ENCODE assay signal across 18 cellular contexts in the genomic region with DNA sequence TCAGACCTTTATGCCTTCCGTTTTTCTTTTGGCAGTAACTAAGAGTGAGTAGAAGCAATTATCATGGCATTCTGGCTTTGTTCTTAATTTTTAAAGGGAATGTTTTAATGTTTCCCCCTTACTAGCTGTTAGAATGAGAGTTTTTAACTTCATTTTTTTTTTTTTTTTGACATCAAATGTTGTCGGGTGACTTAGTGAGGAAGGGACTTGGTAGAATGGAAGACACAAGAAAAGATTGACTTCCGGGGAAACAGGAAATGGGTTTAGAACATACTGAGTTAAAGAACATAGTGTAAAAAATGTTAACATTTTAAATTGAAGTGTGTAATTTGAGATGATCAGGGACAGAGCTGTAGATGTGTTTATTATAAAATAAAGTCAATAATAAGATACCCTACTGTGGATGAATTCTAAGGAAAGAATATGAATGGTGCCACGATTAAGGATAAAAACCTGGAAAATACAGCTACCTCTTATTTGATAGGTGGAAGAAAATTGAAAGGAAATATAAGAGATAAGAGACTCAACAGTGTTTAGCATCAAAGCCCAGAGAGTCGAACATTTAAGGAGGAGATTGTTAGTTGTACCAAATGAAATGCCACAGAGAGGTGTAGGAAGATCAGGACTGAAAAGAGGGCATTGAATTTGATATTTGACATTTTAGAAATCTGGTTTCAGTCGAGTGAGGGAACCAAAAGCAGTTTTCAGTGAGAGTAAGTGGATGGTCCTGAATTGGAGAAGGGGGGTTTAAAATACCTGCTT. TPM values are rescaled to one million over a fixed set of nuclear protein-coding genes. Genes with fewer than 3 reads are reported as not detected.
DNase-seq lines count a peak whose midpoint lies in the region; ATAC-seq, FAIRE-seq and TF ChIP-seq lines count a peak whose summit lies in the region.
"Had no signal": no experiment of that assay in that cellular context is flagged by ENCODE, and none has a peak within 500 bp of the region (broad histone marks: within the 10 kb centered on the region; RNA-seq: fewer than 3 reads in every experiment).

No MANE protein-coding gene starts in this region.

- DNase-seq in activated T-cell treated with anti-CD3 and anti-CD28 coated beads, Interleukin-2, amount 50 U/mL, for 4 hours: no peak
- DNase-seq in activated T-cell treated with anti-CD3 and anti-CD28 coated beads, Interleukin-2, amount 50 U/mL, for 48 hours: no peak
- DNase-seq in stimulated activated effector memory CD8-positive, alpha-beta T cell treated with anti-CD3 and anti-CD28 coated beads, Interleukin-12 subunit alpha, Interleukin-12 subunit beta, amount 100 ng/mL, for 72 hours (ENCODE audit: low spot score in 2 of 2): no peak
- DNase-seq in GM19239 (ENCODE audit: insufficient read length, low spot score) (no peak), amygdala (lab: John Stamatoyannopoulos, UW) (no peak)
- DNase-seq: activated CD8-positive, alpha-beta memory T cell treated with anti-CD3 and anti-CD28 coated beads, Interleukin-2, amount 50 U/mL, for 4 hours; aorta; foreskin keratinocyte; NCI-H345; stimulated activated CD4-positive, alpha-beta T cell treated with anti-CD3 and anti-CD28 coated beads, Interleukin-15, amount 100 ng/mL, for 24 hours; stimulated activated naive CD4-positive, alpha-beta T cell treated with Interleukin-2 at 50 U/mL for 16 hours; upper lobe of left lung had no signal

- H3K27me3 ChIP-seq in SU-DHL-6 (ENCODE audit: low read length): no peaks in the 10 kb centered on the region
- H3K27me3 ChIP-seq: foreskin keratinocyte, upper lobe of left lung had no signal

- peak overlapping the region in 2 of 5 experiments; percentile 0 to 31 for H3K27ac Mint-ChIP-seq in brain
- H3K27ac Mint-ChIP-seq in stimulated activated effector memory CD8-positive, alpha-beta T cell treated with anti-CD3 and anti-CD28 coated beads, Interleukin-12 subunit alpha, Interleukin-12 subunit beta, amount 100 ng/mL, for 72 hours: peak overlapping the region; percentile 75
- H3K27ac Mint-ChIP-seq: WTC11 had no signal

- H2AFZ ChIP-seq in SU-DHL-6 (ENCODE audit: low read depth, low read length, severe bottlenecking): no peak overlapping the region

- H3K79me2 ChIP-seq in SU-DHL-6 (ENCODE audit: insufficient read depth, low read length): peaks cover 84% of the 10 kb centered on the region

- no peaks in the 10 kb centered on the region for H3K9me2 ChIP-seq in SU-DHL-6 (replicated peaks; ENCODE audit: insufficient read depth, low read length)

- ATAC-seq in activated T-cell treated with anti-CD3 and anti-CD28 coated beads, Interleukin-2, amount 50 U/mL, for 4 hours: peak in 1 of 2 donors; percentile 56
- ATAC-seq in stimulated activated effector memory CD8-positive, alpha-beta T cell treated with anti-CD3 and anti-CD28 coated beads, Interleukin-12 subunit alpha, Interleukin-12 subunit beta, amount 100 ng/mL, for 72 hours: no peak
- ATAC-seq in HG03095 (IDR thresholded peaks at IDR 0.05; ENCODE audit: unreplicated experiment): no peak
- ATAC-seq: foreskin keratinocyte, WTC11 had no signal

- H3K36me3 ChIP-seq in SU-DHL-6 (ENCODE audit: low read length): peaks cover 16% of the 10 kb centered on the region

- peaks cover 29% of the 10 kb centered on the region for H4K20me1 ChIP-seq in SU-DHL-6 (ENCODE audit: low read depth, low read length)

- H3K9ac ChIP-seq in SU-DHL-6 (ENCODE audit: low read length): no peak overlapping the region

- FAIRE-seq in GM19239 (lab: Jason Lieb, UNC): no peak
- FAIRE-seq: colon, endothelial cell of umbilical vein had no signal

- H3K4me3 Mint-ChIP-seq in activated T-cell treated with anti-CD3 and anti-CD28 coated beads, Interleukin-2, amount 50 U/mL, for 4 hours: peak overlapping the region; percentile 75
- peak overlapping the region in 3 of 5 experiments; percentile 2 to 34 (median 17) for H3K4me3 Mint-ChIP-seq in brain
- peak overlapping the region; percentile 37 for H3K4me3 Mint-ChIP-seq in stimulated activated effector memory CD8-positive, alpha-beta T cell treated with anti-CD3 and anti-CD28 coated beads, Interleukin-12 subunit alpha, Interleukin-12 subunit beta, amount 100 ng/mL, for 72 hours
- H3K4me3 Mint-ChIP-seq: WTC11 had no signal

- no peaks in the 10 kb centered on the region for H3K9me3 ChIP-seq in SU-DHL-6 (ENCODE audit: insufficient read depth, low read length)
- H3K9me3 ChIP-seq: upper lobe of left lung had no signal

- H3K4me2 ChIP-seq in SU-DHL-6 (ENCODE audit: low read depth, low read length, poor library complexity, severe bottlenecking): peak overlapping the region; percentile 10

- peaks cover 73% of the 10 kb centered on the region for H3K4me1 Mint-ChIP-seq in activated T-cell treated with anti-CD3 and anti-CD28 coated beads, Interleukin-2, amount 50 U/mL, for 4 hours (ENCODE audit: low read depth)
- H3K4me1 Mint-ChIP-seq in brain: peaks cover 88% of the 10 kb centered on the region
- peaks cover 34% of the 10 kb centered on the region for H3K4me1 Mint-ChIP-seq in stimulated activated effector memory CD8-positive, alpha-beta T cell treated with anti-CD3 and anti-CD28 coated beads, Interleukin-12 subunit alpha, Interleukin-12 subunit beta, amount 100 ng/mL, for 72 hours

- peaks cover 21% of the 10 kb centered on the region for H3K36me3 Mint-ChIP-seq in activated T-cell treated with anti-CD3 and anti-CD28 coated beads, Interleukin-2, amount 50 U/mL, for 4 hours (ENCODE audit: insufficient read depth)
- peaks cover 66% of the 10 kb centered on the region for H3K36me3 Mint-ChIP-seq in brain
- H3K36me3 Mint-ChIP-seq in stimulated activated effector memory CD8-positive, alpha-beta T cell treated with anti-CD3 and anti-CD28 coated beads, Interleukin-12 subunit alpha, Interleukin-12 subunit beta, amount 100 ng/mL, for 72 hours: peaks cover 21% of the 10 kb centered on the region

- H3F3A ChIP-seq in SU-DHL-6 (ENCODE audit: insufficient read depth): no peaks in the 10 kb centered on the region

- H3K27ac ChIP-seq in SU-DHL-6 (ENCODE audit: low read depth, low read length): no peak overlapping the region
- H3K27ac ChIP-seq: foreskin keratinocyte, upper lobe of left lung had no signal

- H3K9me3 Mint-ChIP-seq in activated T-cell treated with anti-CD3 and anti-CD28 coated beads, Interleukin-2, amount 50 U/mL, for 4 hours: no peaks in the 10 kb centered on the region
- no peaks in the 10 kb centered on the region for H3K9me3 Mint-ChIP-seq in brain
- no peaks in the 10 kb centered on the region for H3K9me3 Mint-ChIP-seq in stimulated activated effector memory CD8-positive, alpha-beta T cell treated with anti-CD3 and anti-CD28 coated beads, Interleukin-12 subunit alpha, Interleukin-12 subunit beta, amount 100 ng/mL, for 72 hours
- H3K9me3 Mint-ChIP-seq: WTC11 had no signal

- H3K4me3 ChIP-seq in SU-DHL-6 (ENCODE audit: insufficient read depth, low read length, poor library complexity, severe bottlenecking): no peak overlapping the region
- H3K4me3 ChIP-seq: upper lobe of left lung had no signal

- no peaks in the 10 kb centered on the region for H3K27me3 Mint-ChIP-seq in activated T-cell treated with anti-CD3 and anti-CD28 coated beads, Interleukin-2, amount 50 U/mL, for 4 hours (ENCODE audit: low read depth)
- no peaks in the 10 kb centered on the region for H3K27me3 Mint-ChIP-seq in brain

- TF ChIP-seq CTCF in SU-DHL-6 (IDR thresholded peaks at IDR 0.05; ENCODE audit: insufficient read depth, low read length, poor library complexity, severe bottlenecking) (no peak), brain (conservative IDR thresholded peaks at IDR 0.05) (no peak)

RNA-seq across cellular contexts. Expression of a gene that starts 9.4 kb away (rescaled TPM):
- total RNA-seq in activated T-cell treated with anti-CD3 and anti-CD28 coated beads, Interleukin-2, amount 50 U/mL, for 4 hours: 10 to 100 TPM; 15.2 to 19.1 (median 18.0) TPM
- polyA plus RNA-seq in brain (ENCODE audit: insufficient read depth, low read depth, low replicate concordance): 36.2 TPM

Comparison
In these comparisons a context has a peak if more than half of its experiments do, and no peak if none do; other contexts are left out.
1. H3K4me3 Mint-ChIP-seq: peak in every context shown above with its lines; median percentile 75 in activated T-cell treated with anti-CD3 and anti-CD28 coated beads, Interleukin-2, amount 50 U/mL, for 4 hours; 37 in stimulated activated effector memory CD8-positive, alpha-beta T cell treated with anti-CD3 and anti-CD28 coated beads, Interleukin-12 subunit alpha, Interleukin-12 subunit beta, amount 100 ng/mL, for 72 hours; 17 in brain.